In the genomic region with DNA sequence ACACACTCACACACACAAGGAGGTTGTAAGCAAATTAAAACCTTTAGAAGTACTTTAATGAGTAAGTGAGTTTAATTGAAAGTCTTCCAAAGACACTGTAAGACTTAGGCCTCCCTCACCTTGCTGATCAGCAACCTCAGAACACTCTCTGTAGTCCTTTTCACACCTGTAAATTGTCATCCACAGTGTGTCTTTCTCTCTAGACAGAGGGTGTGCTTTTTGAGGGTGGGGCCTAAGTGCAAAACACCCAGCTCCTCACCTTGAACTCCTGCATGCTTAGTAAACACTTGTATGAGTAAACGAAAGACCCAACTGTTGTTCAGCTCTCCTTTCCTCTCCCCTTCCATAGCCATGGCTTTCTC, we compare ENCODE assay signal across 1 cellular context.
TF ChIP-seq lines count a peak whose summit lies in the region.

No MANE protein-coding gene starts in this region.

TF ChIP-seq in IMR-90, 13 proteins besides CTCF, POLR2A, EP300 and RAD21 (continued from another document):
- TF ChIP-seq USF2 (IDR thresholded peaks at IDR 0.05; ENCODE audit: low read depth, low read length): no peak
- no peak for TF ChIP-seq BHLHE40 (IDR thresholded peaks at IDR 0.05; ENCODE audit: low read depth, low read length)
- TF ChIP-seq FOS (IDR thresholded peaks at IDR 0.05; ENCODE audit: low read depth, low read length): no peak
- no peak for TF ChIP-seq MXI1 (IDR thresholded peaks at IDR 0.05; ENCODE audit: borderline replicate concordance, low read depth, low read length)
